ENCODE assay signal across 1 cellular context in the genomic region with DNA sequence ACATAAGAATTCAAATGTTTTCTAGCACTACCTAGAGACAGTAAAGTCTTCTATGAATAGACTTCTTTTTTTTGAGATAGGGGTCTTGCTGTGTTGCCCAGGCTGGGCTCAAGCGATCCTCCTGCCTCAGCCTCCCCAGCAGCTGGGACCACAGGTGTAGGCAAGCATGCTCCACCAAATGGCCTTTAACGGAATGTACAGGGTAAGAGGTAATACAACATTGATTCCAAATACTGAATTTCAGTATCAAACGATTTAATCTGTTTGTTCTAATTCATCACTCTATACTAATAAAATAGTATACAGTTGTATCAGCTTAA.
TF ChIP-seq lines count a peak whose summit lies in the region.

No MANE protein-coding gene starts in this region.

TF ChIP-seq in GM12878, 131 proteins besides CTCF, POLR2A, EP300 and RAD21:
- TF ChIP-seq CBFB (IDR thresholded peaks at IDR 0.05; ENCODE audit: low read depth) (no peak), MYB (IDR thresholded peaks at IDR 0.05; ENCODE audit: borderline replicate concordance, low read depth, low read length) (no peak), EED (IDR thresholded peaks at IDR 0.05; ENCODE audit: low read depth) (no peak), NR2F1 (conservative IDR thresholded peaks at IDR 0.05) (no peak), JUND (IDR thresholded peaks at IDR 0.05; ENCODE audit: low read depth, low read length) (no peak), SMARCA5 (IDR thresholded peaks at IDR 0.05) (no peak)
